ENCODE assay signal across 1 cellular context in genomic region chr10:12717981-12718707, GRCh38.
TF ChIP-seq lines count a peak whose summit lies in the region.

No MANE protein-coding gene starts in this region.

TF ChIP-seq in HCT116, 20 proteins besides CTCF, POLR2A, EP300 and RAD21 (continued from another document):
- TF ChIP-seq TCF7L2 (IDR thresholded peaks at IDR 0.05; ENCODE audit: borderline replicate concordance, extremely low read depth, insufficient read depth, insufficient read length) (no peak), YY1 (IDR thresholded peaks at IDR 0.05; ENCODE audit: extremely low read depth, insufficient replicate concordance, low read depth, low read length) (no peak), FOSL1 (IDR thresholded peaks at IDR 0.05; ENCODE audit: low read depth) (no peak), SP1 (IDR thresholded peaks at IDR 0.05; ENCODE audit: low read depth) (no peak), CEBPB (IDR thresholded peaks at IDR 0.05; ENCODE audit: low read depth) (no peak), CBX3 (IDR thresholded peaks at IDR 0.05; ENCODE audit: low read depth) (no peak), SIN3A (IDR thresholded peaks at IDR 0.05; ENCODE audit: low read depth) (no peak)
- TF ChIP-seq, protein P1, sequence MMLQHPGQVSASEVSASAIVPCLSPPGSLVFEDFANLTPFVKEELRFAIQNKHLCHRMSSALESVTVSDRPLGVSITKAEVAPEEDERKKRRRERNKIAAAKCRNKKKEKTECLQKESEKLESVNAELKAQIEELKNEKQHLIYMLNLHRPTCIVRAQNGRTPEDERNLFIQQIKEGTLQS (IDR thresholded peaks at IDR 0.05), result no peak
TF ChIP-seq in HCT116: peak in this region for 0.
